In the genomic region with DNA sequence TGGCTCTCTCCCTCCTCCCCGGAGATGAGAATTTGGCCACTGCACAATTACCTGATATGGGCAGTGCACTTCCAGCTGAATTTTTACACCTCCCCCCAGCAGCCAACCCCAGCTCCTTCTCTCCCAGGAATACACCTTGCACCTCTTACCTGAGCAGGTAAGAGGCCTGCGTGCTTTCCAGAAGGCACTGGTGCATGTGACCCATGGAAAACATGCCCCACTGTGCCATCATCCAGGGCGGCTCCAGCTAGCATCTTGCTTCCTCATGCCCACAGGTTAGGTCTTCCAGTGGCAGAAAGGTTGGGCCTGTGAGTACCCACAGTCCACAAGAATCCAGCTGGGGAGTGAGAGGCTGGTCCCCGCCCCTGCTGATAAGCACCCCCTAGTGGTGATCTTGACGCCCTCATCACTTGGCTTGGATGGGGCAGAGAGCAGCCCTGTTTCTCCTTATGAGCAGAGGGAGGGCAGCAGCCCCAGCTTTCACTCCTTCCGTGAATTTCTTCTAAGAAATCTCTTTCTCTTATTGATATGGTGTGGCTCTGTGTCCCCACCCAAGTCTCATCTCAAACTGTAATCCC, we compare ENCODE assay signal across 8 cellular contexts. TPM values are rescaled to one million over a fixed set of nuclear protein-coding genes. Genes with fewer than 3 reads are reported as not detected.
DNase-seq lines count a peak whose midpoint lies in the region; ATAC-seq and TF ChIP-seq lines count a peak whose summit lies in the region.

No MANE protein-coding gene starts in this region.

- ATAC-seq in GM18502 (IDR thresholded peaks at IDR 0.05; ENCODE audit: poor library complexity, unreplicated experiment) = peak; percentile 49

- no peak overlapping the region for H3K4me3 ChIP-seq in stomach

- intact Hi-C loops in stomach (cut with DNase I; ENCODE audit: low total_unique reads) = no loop called here

- DNase-seq in MV-4-11 (lab: John Stamatoyannopoulos, UW) (peak; percentile 7), activated T-cell treated with anti-CD3 and anti-CD28 coated beads for 24 hours (ENCODE audit: low read depth) (peak; percentile 22), iPS-NIHi7 (ENCODE audit: extremely low spot score) (peak; percentile 86), stomach (peak; percentile 37), cerebellum (ENCODE audit: low spot score) (no peak), ecto neural progenitor cell (ENCODE audit: low spot score) (no peak)

- peak; percentile 80 for TF ChIP-seq CTCF in 22Rv1 (IDR thresholded peaks at IDR 0.05)
- peak in 3 of 7 experiments; percentile 19 to 36 (median 30) for TF ChIP-seq CTCF in stomach (IDR thresholded peaks at IDR 0.05)

- TF ChIP-seq EP300 in stomach (IDR thresholded peaks at IDR 0.05) = no peak

- no peaks in the 10 kb centered on the region for H3K9me3 ChIP-seq in stomach

- no peak for TF ChIP-seq POLR2A in stomach (IDR thresholded peaks at IDR 0.05)

- no peaks in the 10 kb centered on the region for H3K27me3 ChIP-seq in stomach

- WGBS in stomach, 5 donors = 43 to 80% (median 75%) methylated on average over 6 of the region's 6 CpGs

- H3K27ac ChIP-seq in 22Rv1 (no peak overlapping the region), stomach (peak overlapping the region in 1 of 5 donors; percentile 59)

- H3K4me1 ChIP-seq in stomach = peaks cover 0 to 10% (median 4%) of the 10 kb centered on the region in 4 donors

- H3K36me3 ChIP-seq in stomach = no peaks in the 10 kb centered on the region

RNA-seq across cellular contexts. Expression of a gene that starts 57.8 kb away (rescaled TPM):
- total RNA-seq in stomach (10 to 100 TPM in 3 of 5 donors, 1 to 10 TPM in 1, not detected in 1; 5.1 to 13.8 (median 11.8) TPM), cerebellum (1.3 TPM)
- 1 to 10 TPM; 3.7 to 6.6 (median 4.7) TPM for polyA plus RNA-seq in stomach

Comparison
In these comparisons a context has a peak if more than half of its experiments do, and no peak if none do; other contexts are left out.
1. DNase-seq: peak in MV-4-11 (single experiment), activated T-cell treated with anti-CD3 and anti-CD28 coated beads for 24 hours (single experiment), iPS-NIHi7 (single experiment) and stomach (single experiment); none in cerebellum (single experiment) and ecto neural progenitor cell (single experiment).